In the genomic region with DNA sequence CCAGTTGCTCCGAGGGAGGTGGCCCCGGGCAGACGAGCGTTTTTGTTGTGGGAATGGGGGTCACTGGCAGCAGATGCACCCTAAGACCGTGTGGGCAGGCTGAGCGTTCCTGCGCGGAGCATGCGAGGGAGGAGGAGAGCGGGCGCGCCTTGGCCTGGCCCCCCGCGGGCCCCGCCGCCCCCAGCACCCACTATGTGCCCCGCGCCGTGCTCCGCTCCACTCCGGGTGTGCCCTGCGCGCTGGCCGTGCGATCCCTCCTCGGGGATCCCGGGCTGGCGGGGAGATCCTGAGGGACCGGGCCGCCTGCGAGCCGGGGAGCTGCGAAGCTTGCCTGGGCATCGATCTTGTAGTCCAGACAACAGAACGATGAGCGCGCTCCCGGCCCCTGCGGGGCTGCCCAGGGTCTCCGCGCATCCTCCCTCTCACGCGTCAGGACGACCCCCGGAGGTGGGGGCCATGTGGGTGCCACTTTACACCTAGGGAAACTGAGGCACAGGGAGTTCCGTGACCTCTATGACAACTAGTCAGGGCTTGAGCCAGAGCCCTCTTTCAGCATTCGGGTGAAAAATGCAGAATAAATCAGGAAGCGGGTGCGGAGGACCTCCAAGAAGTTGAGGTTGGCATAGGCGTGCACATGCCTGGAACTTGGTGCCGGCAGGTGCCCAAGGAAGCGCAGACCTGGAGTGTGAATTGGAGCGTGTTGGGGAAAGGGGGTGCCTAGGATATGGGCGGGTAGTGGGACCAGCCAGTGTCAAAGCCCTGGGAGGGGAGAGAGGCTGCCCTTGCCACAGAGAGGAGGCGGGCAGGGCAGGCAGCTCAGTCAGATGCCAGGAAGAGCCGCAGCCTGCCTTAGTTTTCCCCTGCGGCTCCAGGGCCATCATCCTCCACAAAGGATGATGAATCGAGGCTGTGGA, we compare ENCODE assay signal across 8 cellular contexts. TPM values are rescaled to one million over a fixed set of nuclear protein-coding genes. Genes with fewer than 3 reads are reported as not detected.
DNase-seq lines count a peak whose midpoint lies in the region; ATAC-seq and TF ChIP-seq lines count a peak whose summit lies in the region.

No MANE protein-coding gene starts in this region.

- H3K27me3 Mint-ChIP-seq in GM23338 (ENCODE audit: insufficient read depth, low read depth, poor library complexity), result peaks cover 25% of the 10 kb centered on the region

- intact Hi-C loops in posterior vena cava (cut with DNase I), result loop anchor here in 1 of 2 donors (5.0 kb wide), 1 partner anchor 83 kb away; no protein-coding TSS in a partner anchor

- no peaks in the 10 kb centered on the region; the same call in 2 of the 3 replicates for H3K9me3 Mint-ChIP-seq in GM23338

- no peak overlapping the region for H2AFZ ChIP-seq in GM23338

- H3K4me3 Mint-ChIP-seq in GM23338, result peak overlapping the region; percentile 75

- no peaks in the 10 kb centered on the region for H3K36me3 ChIP-seq in GM23338 (ENCODE audit: insufficient read depth)

- H3K27me3 ChIP-seq in GM23338 (ENCODE audit: insufficient read depth), result peaks cover 4% of the 10 kb centered on the region
- peaks cover 9% of the 10 kb centered on the region for H3K27me3 ChIP-seq in foreskin keratinocyte

- no peaks in the 10 kb centered on the region for H3K9me2 ChIP-seq in GM23338 (ENCODE audit: insufficient read depth)

- peak overlapping the region; percentile 93 for H3K4me2 ChIP-seq in GM23338

- peaks cover 37% of the 10 kb centered on the region for H3K4me1 Mint-ChIP-seq in GM23338

- ATAC-seq in GM23338 (peak; percentile 10), foreskin keratinocyte (no peak), omental fat pad (ENCODE audit: low FRiP score) (no peak), HG02759 (IDR thresholded peaks at IDR 0.05; ENCODE audit: unreplicated experiment) (no peak)

- peaks cover 31% of the 10 kb centered on the region for H3K79me2 ChIP-seq in GM23338 (replicated peaks; ENCODE audit: insufficient read depth)

- no peak for DNase-seq in AG09309 (ENCODE audit: low read depth)
- peak; percentile 46 for DNase-seq in GM23338 (ENCODE audit: low spot score)
- DNase-seq in foreskin keratinocyte, result no peak
- DNase-seq in posterior vena cava (ENCODE audit: low spot score), result peak; percentile 84
- DNase-seq in globus pallidus (ENCODE audit: low spot score), result no peak
- no peak for DNase-seq in omental fat pad (ENCODE audit: low spot score)

- no peak overlapping the region for H3K27ac Mint-ChIP-seq in GM23338

- peaks cover 19% of the 10 kb centered on the region; the same call in 1 of the 2 replicates for H4K20me1 ChIP-seq in GM23338 (replicated peaks; ENCODE audit: insufficient read depth)

- peak overlapping the region; percentile 97 for H3K27ac ChIP-seq in GM23338 (ENCODE audit: low read depth)
- H3K27ac ChIP-seq in foreskin keratinocyte, result peak overlapping the region; percentile 94

- H3K4me3 ChIP-seq in AG09309 (ENCODE audit: control insufficient read depth, low read depth, low read length), result peak overlapping the region; percentile 59
- peak overlapping the region; percentile 80 for H3K4me3 ChIP-seq in GM23338
- peak overlapping the region; percentile 67 for H3K4me3 ChIP-seq in WI38 (ENCODE audit: low read depth, low read length)

- H3K36me3 Mint-ChIP-seq in GM23338 (ENCODE audit: low read depth), result peaks cover 2% of the 10 kb centered on the region; the same call in 1 of the 3 replicates

- peaks cover 10% of the 10 kb centered on the region for H3K4me1 ChIP-seq in GM23338 (ENCODE audit: insufficient read depth)
- peaks cover 1% of the 10 kb centered on the region for H3K4me1 ChIP-seq in foreskin keratinocyte

- H3F3A ChIP-seq in GM23338 (replicated peaks; ENCODE audit: low read depth), result no peaks in the 10 kb centered on the region; the same call in 1 of the 2 replicates

- TF ChIP-seq CTCF in AG09309 (IDR thresholded peaks at IDR 0.05; ENCODE audit: control insufficient read depth, insufficient read depth, low read depth, low read length, missing control alignments) (no peak), GM23338 (conservative IDR thresholded peaks at IDR 0.05; ENCODE audit: low read depth in 2 of 2) (no peak), WI38 (IDR thresholded peaks at IDR 0.05; ENCODE audit: low read depth, low read length) (no peak), foreskin keratinocyte (conservative IDR thresholded peaks at IDR 0.05) (no peak), omental fat pad (IDR thresholded peaks at IDR 0.05) (no peak)

TF ChIP-seq in GM23338, 12 proteins besides CTCF, POLR2A, EP300 and RAD21:
- TF ChIP-seq ZNF331 (CRISPR knock-in tag; IDR thresholded peaks at IDR 0.05; ENCODE audit: low read depth) (no peak), NANOG (IDR thresholded peaks at IDR 0.05; ENCODE audit: borderline replicate concordance) (no peak), EZH2 (IDR thresholded peaks at IDR 0.05; ENCODE audit: low read depth, unreplicated experiment) (no peak), POLR2AphosphoS5 (IDR thresholded peaks at IDR 0.05; ENCODE audit: low read depth) (no peak)
- TF ChIP-seq, protein P1, sequence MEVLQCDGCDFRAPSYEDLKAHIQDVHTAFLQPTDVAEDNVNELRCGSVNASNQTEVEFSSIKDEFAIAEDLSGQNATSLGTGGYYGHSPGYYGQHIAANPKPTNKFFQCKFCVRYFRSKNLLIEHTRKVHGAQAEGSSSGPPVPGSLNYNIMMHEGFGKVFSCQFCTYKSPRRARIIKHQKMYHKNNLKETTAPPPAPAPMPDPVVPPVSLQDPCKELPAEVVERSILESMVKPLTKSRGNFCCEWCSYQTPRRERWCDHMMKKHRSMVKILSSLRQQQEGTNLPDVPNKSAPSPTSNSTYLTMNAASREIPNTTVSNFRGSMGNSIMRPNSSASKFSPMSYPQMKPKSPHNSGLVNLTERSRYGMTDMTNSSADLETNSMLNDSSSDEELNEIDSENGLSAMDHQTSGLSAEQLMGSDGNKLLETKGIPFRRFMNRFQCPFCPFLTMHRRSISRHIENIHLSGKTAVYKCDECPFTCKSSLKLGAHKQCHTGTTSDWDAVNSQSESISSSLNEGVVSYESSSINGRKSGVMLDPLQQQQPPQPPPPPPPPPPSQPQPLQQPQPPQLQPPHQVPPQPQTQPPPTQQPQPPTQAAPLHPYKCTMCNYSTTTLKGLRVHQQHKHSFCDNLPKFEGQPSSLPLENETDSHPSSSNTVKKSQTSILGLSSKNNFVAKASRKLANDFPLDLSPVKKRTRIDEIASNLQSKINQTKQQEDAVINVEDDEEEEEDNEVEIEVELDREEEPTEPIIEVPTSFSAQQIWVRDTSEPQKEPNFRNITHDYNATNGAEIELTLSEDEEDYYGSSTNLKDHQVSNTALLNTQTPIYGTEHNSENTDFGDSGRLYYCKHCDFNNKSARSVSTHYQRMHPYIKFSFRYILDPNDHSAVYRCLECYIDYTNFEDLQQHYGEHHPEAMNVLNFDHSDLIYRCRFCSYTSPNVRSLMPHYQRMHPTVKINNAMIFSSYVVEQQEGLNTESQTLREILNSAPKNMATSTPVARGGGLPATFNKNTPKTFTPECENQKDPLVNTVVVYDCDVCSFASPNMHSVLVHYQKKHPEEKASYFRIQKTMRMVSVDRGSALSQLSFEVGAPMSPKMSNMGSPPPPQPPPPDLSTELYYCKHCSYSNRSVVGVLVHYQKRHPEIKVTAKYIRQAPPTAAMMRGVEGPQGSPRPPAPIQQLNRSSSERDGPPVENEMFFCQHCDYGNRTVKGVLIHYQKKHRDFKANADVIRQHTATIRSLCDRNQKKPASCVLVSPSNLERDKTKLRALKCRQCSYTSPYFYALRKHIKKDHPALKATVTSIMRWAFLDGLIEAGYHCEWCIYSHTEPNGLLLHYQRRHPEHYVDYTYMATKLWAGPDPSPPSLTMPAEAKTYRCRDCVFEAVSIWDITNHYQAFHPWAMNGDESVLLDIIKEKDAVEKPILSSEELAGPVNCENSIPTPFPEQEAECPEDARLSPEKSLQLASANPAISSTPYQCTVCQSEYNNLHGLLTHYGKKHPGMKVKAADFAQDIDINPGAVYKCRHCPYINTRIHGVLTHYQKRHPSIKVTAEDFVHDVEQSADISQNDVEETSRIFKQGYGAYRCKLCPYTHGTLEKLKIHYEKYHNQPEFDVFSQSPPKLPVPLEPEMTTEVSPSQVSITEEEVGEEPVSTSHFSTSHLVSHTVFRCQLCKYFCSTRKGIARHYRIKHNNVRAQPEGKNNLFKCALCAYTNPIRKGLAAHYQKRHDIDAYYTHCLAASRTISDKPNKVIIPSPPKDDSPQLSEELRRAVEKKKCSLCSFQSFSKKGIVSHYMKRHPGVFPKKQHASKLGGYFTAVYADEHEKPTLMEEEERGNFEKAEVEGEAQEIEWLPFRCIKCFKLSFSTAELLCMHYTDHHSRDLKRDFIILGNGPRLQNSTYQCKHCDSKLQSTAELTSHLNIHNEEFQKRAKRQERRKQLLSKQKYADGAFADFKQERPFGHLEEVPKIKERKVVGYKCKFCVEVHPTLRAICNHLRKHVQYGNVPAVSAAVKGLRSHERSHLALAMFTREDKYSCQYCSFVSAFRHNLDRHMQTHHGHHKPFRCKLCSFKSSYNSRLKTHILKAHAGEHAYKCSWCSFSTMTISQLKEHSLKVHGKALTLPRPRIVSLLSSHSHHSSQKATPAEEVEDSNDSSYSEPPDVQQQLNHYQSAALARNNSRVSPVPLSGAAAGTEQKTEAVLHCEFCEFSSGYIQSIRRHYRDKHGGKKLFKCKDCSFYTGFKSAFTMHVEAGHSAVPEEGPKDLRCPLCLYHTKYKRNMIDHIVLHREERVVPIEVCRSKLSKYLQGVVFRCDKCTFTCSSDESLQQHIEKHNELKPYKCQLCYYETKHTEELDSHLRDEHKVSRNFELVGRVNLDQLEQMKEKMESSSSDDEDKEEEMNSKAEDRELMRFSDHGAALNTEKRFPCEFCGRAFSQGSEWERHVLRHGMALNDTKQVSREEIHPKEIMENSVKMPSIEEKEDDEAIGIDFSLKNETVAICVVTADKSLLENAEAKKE (CRISPR knock-in tag; IDR thresholded peaks at IDR 0.05), result no peak
TF ChIP-seq in GM23338: peak in this region for 0.

RNA-seq across cellular contexts. Expression of a gene that starts 1.3 kb away (rescaled TPM):
- total RNA-seq in GM23338 (2014; rRNA removed; shearing (Covaris generic)), result 31.0 and 39.1 TPM in 2 replicates
- polyA plus RNA-seq in GM23338 (2016; fragmentation: Nextera tagmentation; extraction: Ambion mirVana), result 20.5 and 26.4 TPM in 2 replicates
- 14.5 and 15.4 TPM in 2 replicates for total RNA-seq in foreskin keratinocyte
- polyA plus RNA-seq in foreskin keratinocyte, result 5.7 and 6.3 TPM in 2 replicates
- 10 to 100 TPM; 34.3 to 39.0 TPM for total RNA-seq in posterior vena cava
- 10 to 100 TPM; 19.5 to 47.1 (median 32.1) TPM for total RNA-seq in omental fat pad

RNA-seq across cellular contexts. Expression of a gene that starts 57.3 kb away (rescaled TPM):
- total RNA-seq in GM23338 (2014; rRNA removed; shearing (Covaris generic)), result 45.2 and 57.5 TPM in 2 replicates
- polyA plus RNA-seq in GM23338 (2016; fragmentation: Nextera tagmentation; extraction: Ambion mirVana) (49.8 and 50.7 TPM in 2 replicates), foreskin keratinocyte (46.8 and 51.8 TPM in 2 replicates)
- total RNA-seq in foreskin keratinocyte (42.7 and 45.2 TPM in 2 replicates), posterior vena cava (10 to 100 TPM; 67.2 to 74.9 TPM), omental fat pad (10 to 100 TPM; 16.4 to 31.2 (median 23.8) TPM)

Comparison
In these comparisons a context has a peak if more than half of its experiments do, and no peak if none do; other contexts are left out.
1. DNase-seq: peak in GM23338 (single experiment) and posterior vena cava (single experiment); none in AG09309 (single experiment), foreskin keratinocyte (0 of 2), globus pallidus (single experiment) and omental fat pad (single experiment).
2. Peak in every context shown above with its lines, with median percentiles within 50 percentile points of each other: H3K4me3 ChIP-seq.